ENCODE assay signal across 8 cellular contexts in genomic region chr22:39317756-39318506, GRCh38. TPM values are rescaled to one million over a fixed set of nuclear protein-coding genes. Genes with fewer than 3 reads are reported as not detected.
A peak's percentile ranks its signal among the peaks of the same experiment; 100 is the strongest.
DNase-seq lines count a peak whose midpoint lies in the region; ATAC-seq and TF ChIP-seq lines count a peak whose summit lies in the region.

No MANE protein-coding gene starts in this region.

- no peaks in the 10 kb centered on the region for H3K27me3 Mint-ChIP-seq in mesothelial cell of epicardium (ENCODE audit: low read depth)

- peak overlapping the region; percentile 99 for H3K27ac Mint-ChIP-seq in mesothelial cell of epicardium

- ATAC-seq in GM21825 (IDR thresholded peaks at IDR 0.05; ENCODE audit: unreplicated experiment), result no peak
- ATAC-seq in HG03139 (IDR thresholded peaks at IDR 0.05; ENCODE audit: unreplicated experiment), result no peak
- no peak for ATAC-seq in HG03521 (IDR thresholded peaks at IDR 0.05; ENCODE audit: unreplicated experiment)

- no peak for DNase-seq in AG04449 (ENCODE audit: low read depth, low spot score)
- DNase-seq in breast epithelium (ENCODE audit: low spot score in 2 of 2), result no peak
- DNase-seq in mesothelial cell of epicardium (ENCODE audit: low spot score in 2 of 2, unreplicated experiment in 2 of 2), result no peak
- DNase-seq in NCI-H2227 treated with DMSO at 0.1 percent for 48 hours (lab: John Stamatoyannopoulos, UW), result no peak

- peaks cover 32% of the 10 kb centered on the region for H3K36me3 Mint-ChIP-seq in mesothelial cell of epicardium

- peaks cover 35% of the 10 kb centered on the region for H3K4me1 Mint-ChIP-seq in mesothelial cell of epicardium

- H3K27me3 ChIP-seq in HUES48 (ENCODE audit: control insufficient read depth, insufficient read depth, low read length) (no peaks in the 10 kb centered on the region), breast epithelium (no peaks in the 10 kb centered on the region)

- TF ChIP-seq CTCF in AG04449 (IDR thresholded peaks at IDR 0.05; ENCODE audit: insufficient read depth, low read length, missing control alignments), result no peak
- no peak for TF ChIP-seq CTCF in breast epithelium (IDR thresholded peaks at IDR 0.05)
- TF ChIP-seq CTCF in mesothelial cell of epicardium (IDR thresholded peaks at IDR 0.05; ENCODE audit: unreplicated experiment), result no peak

- TF ChIP-seq POLR2A in breast epithelium (IDR thresholded peaks at IDR 0.05), result no peak

- H3K36me3 ChIP-seq in HUES48 (ENCODE audit: control insufficient read depth, insufficient read depth, low read length) (peaks cover 60% of the 10 kb centered on the region), breast epithelium (peaks cover 5% of the 10 kb centered on the region)

- H3K4me3 Mint-ChIP-seq in mesothelial cell of epicardium, result peak overlapping the region; percentile 100

- no peaks in the 10 kb centered on the region for H3K9me3 ChIP-seq in HUES48 (ENCODE audit: control insufficient read depth, insufficient read depth, low read length)
- no peaks in the 10 kb centered on the region for H3K9me3 ChIP-seq in breast epithelium

- CTCF ChIA-PET in AG04449 (lab: Yijun Ruan, JAX), result interaction anchor here (0.6 to 8.1 kb wide), 22 partner anchors 8 to 448 kb away, joined by 3 to 258 read pairs (median 5); partner anchors contain the start of genes SYNGR1 and TAB1

- H3K4me1 ChIP-seq in HUES48 (ENCODE audit: control insufficient read depth, insufficient read depth, low read length), result peaks cover 21% of the 10 kb centered on the region
- peaks cover 15 to 21% of the 10 kb centered on the region in 2 donors for H3K4me1 ChIP-seq in breast epithelium

- H3K9ac ChIP-seq in HUES48 (ENCODE audit: low read depth, low read length), result peak overlapping the region; percentile 98

- H3K27ac ChIP-seq in HUES48 (ENCODE audit: low read depth, low read length) (peak overlapping the region; percentile 99), breast epithelium (peak overlapping the region; percentile 95 to 98)

- peak overlapping the region; percentile 89 for H3K4me3 ChIP-seq in AG04449 (ENCODE audit: low read depth, low read length)
- H3K4me3 ChIP-seq in HUES48 (ENCODE audit: low read depth, low read length), result peak overlapping the region; percentile 95
- peak overlapping the region; percentile 81 to 83 (median 81) for H3K4me3 ChIP-seq in breast epithelium

- H3K9me3 Mint-ChIP-seq in mesothelial cell of epicardium, result no peaks in the 10 kb centered on the region

- intact Hi-C loops in breast epithelium (cut with DNase I; ENCODE audit: low total_unique reads), result loop anchor here (10.0 kb wide), 2 partner anchors 207 to 313 kb away; partner anchors contain the start of gene ATF4

- POLR2A ChIA-PET in AG04449 (lab: Yijun Ruan, JAX), result interaction anchor here (0.6 to 6.6 kb wide), 31 partner anchors 8 to 1621 kb away, joined by 3 to 87 read pairs (median 6); partner anchors contain the start of genes ATF4, CBX7, MIEF1 and SYNGR1

RNA-seq across cellular contexts. Expression of gene RPL3, which starts 1.5 kb away (rescaled TPM):
- 1,000 to 10,000 TPM; 1,827 to 3,262 (median 2,633) TPM for total RNA-seq in breast epithelium
- 2,423 to 2,513 TPM (median 2,494 TPM) in 3 replicates for total RNA-seq in mesothelial cell of epicardium

RNA-seq across cellular contexts. Expression of gene SYNGR1, which starts 31.9 kb away (rescaled TPM):
- total RNA-seq in breast epithelium, result 10 to 100 TPM in 2 of 3 donors, 1 to 10 TPM in 1; 6.9 to 22.3 (median 20.5) TPM
- 37.4 to 38.9 TPM (median 38.9 TPM) in 3 replicates for total RNA-seq in mesothelial cell of epicardium
